In the genomic region with DNA sequence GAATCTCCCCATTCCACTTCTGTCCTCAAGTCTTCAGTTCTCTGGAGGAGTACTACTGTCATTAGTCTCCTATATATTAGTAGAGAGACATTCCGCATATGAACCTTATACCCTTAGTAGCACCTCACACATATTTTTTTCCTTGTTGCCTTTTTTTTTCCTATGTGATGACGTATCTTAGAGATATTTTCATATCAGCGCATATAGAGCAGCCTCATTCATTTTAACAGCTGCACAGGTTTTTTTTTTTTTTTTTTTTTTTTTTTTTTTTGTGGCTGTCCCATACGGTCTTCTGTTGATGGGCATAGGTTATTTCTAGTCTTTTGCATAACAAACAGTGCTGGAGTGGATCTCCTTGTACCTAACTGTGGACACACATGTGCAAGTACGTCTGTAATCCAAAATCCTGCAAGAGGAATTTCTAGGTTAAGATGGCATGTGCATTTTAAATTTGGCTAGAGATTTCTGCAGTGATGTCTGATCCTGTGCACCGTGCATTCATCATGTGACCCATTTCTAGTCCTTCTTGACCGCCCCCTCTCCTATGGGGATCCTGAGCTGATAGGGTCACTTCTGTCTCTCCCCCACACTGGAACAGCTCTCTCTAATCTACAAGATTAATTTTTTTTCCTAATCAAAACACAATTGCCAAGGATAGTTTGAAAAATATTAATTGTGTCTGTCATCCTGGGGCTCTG, we compare ENCODE assay signal across 1 cellular context.
A peak's percentile ranks its signal among the peaks of the same experiment; 100 is the strongest.
TF ChIP-seq lines count a peak whose summit lies in the region.

No MANE protein-coding gene starts in this region.

TF ChIP-seq in K562, 482 proteins besides CTCF, POLR2A, EP300 and RAD21 (continued from another document):
- TF ChIP-seq ZNF324 (CRISPR knock-in tag; IDR thresholded peaks at IDR 0.05) (0 out of 2 replicates have a peak, but pooled peaks have one; percentile 7), SLC30A9 (CRISPR knock-in tag; IDR thresholded peaks at IDR 0.05) (no peak)
